Comparison of ENCODE assay signal across 8 cellular contexts in genomic region chr2:38581193-38582147, GRCh38. TPM values are rescaled to one million over a fixed set of nuclear protein-coding genes. Genes with fewer than 3 reads are reported as not detected.
DNase-seq lines count a peak whose midpoint lies in the region; FAIRE-seq and TF ChIP-seq lines count a peak whose summit lies in the region.

No MANE protein-coding gene starts in this region.

- peak; percentile 48 for DNase-seq in GM04504 (ENCODE audit: low read depth)
- DNase-seq in MM.1S: peak; percentile 81
- DNase-seq in RPMI7951 (ENCODE audit: low read depth): peak; percentile 74
- DNase-seq in MCF 10A (ENCODE audit: unreplicated experiment): peak; percentile 77
- DNase-seq in inferior parietal cortex (ENCODE audit: extremely low spot score): peak; percentile 94
- peak; percentile 47 for DNase-seq in stimulated activated CD4-positive, alpha-beta T cell treated with anti-CD3 and anti-CD28 coated beads, Interleukin-4, amount 100 ng/mL, for 24 hours
- no peak for DNase-seq in effector memory CD4-positive, alpha-beta T cell

- TSS peak; percentile 12 for BruUV-seq in MCF 10A (replicated peaks; lab: Mats Ljungman, UMichigan)

- H3K36me3 ChIP-seq in MM.1S (replicated peaks; ENCODE audit: insufficient read depth, low read length): 0 out of 2 replicates have a peak, but pooled peaks cover 3% of the 10 kb centered on the region
- H3K36me3 ChIP-seq in effector memory CD4-positive, alpha-beta T cell (ENCODE audit: control insufficient read depth, insufficient read depth, low read length): peaks cover 30% of the 10 kb centered on the region

- no peaks in the 10 kb centered on the region for H3K4me1 ChIP-seq in MM.1S (ENCODE audit: low read length)
- peaks cover 12% of the 10 kb centered on the region for H3K4me1 ChIP-seq in effector memory CD4-positive, alpha-beta T cell (ENCODE audit: control insufficient read depth, insufficient read depth, low read length, poor library complexity, severe bottlenecking)

- H3K4me3 Mint-ChIP-seq in MCF 10A (ENCODE audit: unreplicated experiment): no peak overlapping the region

- H3K4me1 Mint-ChIP-seq in MCF 10A (ENCODE audit: insufficient read depth, unreplicated experiment): peaks cover 5% of the 10 kb centered on the region

- H3K27me3 Mint-ChIP-seq in MCF 10A (ENCODE audit: insufficient read depth, unreplicated experiment): no peaks in the 10 kb centered on the region

- no peak overlapping the region for H3K27ac Mint-ChIP-seq in MCF 10A (ENCODE audit: low read depth, unreplicated experiment)

- peaks cover 3% of the 10 kb centered on the region; the same call in 1 of the 2 replicates for H3K79me2 ChIP-seq in MM.1S (ENCODE audit: low read length)

- H3K9ac ChIP-seq in MM.1S (ENCODE audit: low read length): no peak overlapping the region

- intact Hi-C loops in MCF 10A (cut with micrococcal nuclease): loop anchor here (1.0 to 5.0 kb wide), 3 partner anchors 44 to 266 kb away; no protein-coding TSS in a partner anchor

- no peak overlapping the region for H3K4me3 ChIP-seq in MM.1S (ENCODE audit: low read length)
- no peak overlapping the region for H3K4me3 ChIP-seq in effector memory CD4-positive, alpha-beta T cell (ENCODE audit: insufficient read depth, low read depth, low read length, poor library complexity, severe bottlenecking)

- no peak overlapping the region for H2AFZ ChIP-seq in MM.1S (ENCODE audit: low read length)

- H3K9me2 ChIP-seq in MM.1S (replicated peaks; ENCODE audit: insufficient read depth, low read length): no peaks in the 10 kb centered on the region

- no peaks in the 10 kb centered on the region for H4K20me1 ChIP-seq in MM.1S (ENCODE audit: insufficient read depth, low read length)

- H3K9me3 ChIP-seq in MM.1S (replicated peaks; ENCODE audit: insufficient read depth, low read length): no peaks in the 10 kb centered on the region
- no peaks in the 10 kb centered on the region for H3K9me3 ChIP-seq in effector memory CD4-positive, alpha-beta T cell (ENCODE audit: control insufficient read depth, low read length)

- peak; percentile 87 for FAIRE-seq in A204.1 (lab: Jason Lieb, UNC)

- CTCF ChIA-PET in MCF 10A (lab: Yijun Ruan, JAX): interaction anchor here (0.5 to 11.3 kb wide), 45 partner anchors 8 to 817 kb away, joined by 3 to 156 read pairs (median 5); partner anchors contain the start of genes HNRNPLL and SRSF7

- H3K36me3 Mint-ChIP-seq in MCF 10A (ENCODE audit: insufficient read depth, unreplicated experiment): peaks cover 43% of the 10 kb centered on the region

- POLR2A ChIA-PET in MCF 10A (lab: Yijun Ruan, JAX): interaction anchor here (0.7 to 7.0 kb wide), 14 partner anchors 9 to 205 kb away, joined by 3 to 73 read pairs (median 4); partner anchors contain the start of genes HNRNPLL and SRSF7

- no peak overlapping the region for H3K4me2 ChIP-seq in MM.1S (ENCODE audit: low read depth, low read length)

- TF ChIP-seq CTCF in MM.1S (IDR thresholded peaks at IDR 0.05; ENCODE audit: low read length) (peak; percentile 65), MCF 10A (IDR thresholded peaks at IDR 0.05; ENCODE audit: unreplicated experiment) (peak; percentile 56)

- no peaks in the 10 kb centered on the region for H3K27me3 ChIP-seq in MM.1S (replicated peaks; ENCODE audit: insufficient read depth, low read length)
- no peaks in the 10 kb centered on the region for H3K27me3 ChIP-seq in effector memory CD4-positive, alpha-beta T cell (replicated peaks; ENCODE audit: control insufficient read depth, insufficient read depth, low read length, poor library complexity, severe bottlenecking)

- H3K27ac ChIP-seq in MM.1S (ENCODE audit: low read length): no peak overlapping the region
- H3K27ac ChIP-seq in effector memory CD4-positive, alpha-beta T cell (ENCODE audit: insufficient read depth, low read length, poor library complexity, severe bottlenecking): no peak overlapping the region

- H3F3A ChIP-seq in MM.1S (ENCODE audit: insufficient read depth, low read length): no peaks in the 10 kb centered on the region

- no peaks in the 10 kb centered on the region for H3K9me3 Mint-ChIP-seq in MCF 10A (ENCODE audit: unreplicated experiment)

RNA-seq across cellular contexts. Expression of gene HNRNPLL, which starts 21.3 kb away (rescaled TPM):
- total RNA-seq in RPMI7951 (2014; rRNA removed; shearing (Covaris generic)): 61.8 and 83.1 TPM in 2 replicates
- 43.4 and 57.7 TPM in 2 replicates for total RNA-seq in MCF 10A (2022)

Comparison
In these comparisons a context has a peak if more than half of its experiments do, and no peak if none do; other contexts are left out.
1. DNase-seq: peak in GM04504 (single experiment), MM.1S (single experiment), RPMI7951 (single experiment), MCF 10A (single experiment), inferior parietal cortex (single experiment) and stimulated activated CD4-positive, alpha-beta T cell treated with anti-CD3 and anti-CD28 coated beads, Interleukin-4, amount 100 ng/mL, for 24 hours (single experiment); none in effector memory CD4-positive, alpha-beta T cell (0 of 3).